Comparison of ENCODE assay signal across 9 cellular contexts in genomic region chr12:48542300-48542928, GRCh38. TPM values are rescaled to one million over a fixed set of nuclear protein-coding genes. Genes with fewer than 3 reads are reported as not detected.
DNase-seq lines count a peak whose midpoint lies in the region; ATAC-seq and TF ChIP-seq lines count a peak whose summit lies in the region.
"Had no signal": no experiment of that assay in that cellular context is flagged by ENCODE, and none has a peak within 500 bp of the region (broad histone marks: within the 10 kb centered on the region; RNA-seq: fewer than 3 reads in every experiment).

No MANE protein-coding gene starts in this region.

- CTCF ChIA-PET in CD8-positive, alpha-beta T cell (lab: Charles Lee) = interaction anchor here (0.9 to 6.6 kb wide), 10 partner anchors 9 to 254 kb away, joined by 3 to 91 read pairs (median 4); no protein-coding TSS in a partner anchor
- CTCF ChIA-PET in RWPE1 (lab: Yijun Ruan, JAX) = interaction anchor here (0.5 to 6.2 kb wide), 14 partner anchors 9 to 788 kb away, joined by 3 to 79 read pairs (median 3); partner anchors contain the start of gene ZNF641

- H3K27ac Mint-ChIP-seq in CD8-positive, alpha-beta T cell = no peak overlapping the region
- H3K27ac Mint-ChIP-seq: natural killer cell had no signal

- no peak overlapping the region for H3K27ac ChIP-seq in CD8-positive, alpha-beta T cell (ENCODE audit: low read depth, low read length)
- H3K27ac ChIP-seq in RWPE1 (no peak overlapping the region), lower lobe of right lung (no peak overlapping the region), coronary artery (no peak overlapping the region)

- no peaks in the 10 kb centered on the region for H3K4me1 ChIP-seq in CD8-positive, alpha-beta T cell (ENCODE audit: insufficient read depth, low read length)
- peaks cover 10% of the 10 kb centered on the region for H3K4me1 ChIP-seq in HAP-1
- H3K4me1 ChIP-seq in lower lobe of right lung = no peaks in the 10 kb centered on the region

- H3K9me3 ChIP-seq in CD8-positive, alpha-beta T cell (ENCODE audit: low read length) = no peaks in the 10 kb centered on the region
- H3K9me3 ChIP-seq in HAP-1 (no peaks in the 10 kb centered on the region), lower lobe of right lung (no peaks in the 10 kb centered on the region)

- no peaks in the 10 kb centered on the region for H3K27me3 Mint-ChIP-seq in CD8-positive, alpha-beta T cell (ENCODE audit: low read depth)

- peaks cover 3% of the 10 kb centered on the region for H3K4me1 Mint-ChIP-seq in CD8-positive, alpha-beta T cell (ENCODE audit: low read depth)
- H3K4me1 Mint-ChIP-seq: natural killer cell had no signal

- DNase-seq in CD8-positive, alpha-beta T cell = peak in 6 of 7 experiments; percentile 7 to 57 (median 40)
- peak; percentile 53 to 79 for DNase-seq in HAP-1 (ENCODE audit: low spot score in 2 of 2)
- DNase-seq in RWPE1 (ENCODE audit: low spot score) = peak; percentile 36
- DNase-seq in astrocyte of the spinal cord (ENCODE audit: low read depth, low spot score) = no peak
- peak; percentile 62 for DNase-seq in lower lobe of right lung
- DNase-seq in superior temporal gyrus (ENCODE audit: extremely low spot score) = peak; percentile 60
- DNase-seq in coronary artery (ENCODE audit: low spot score) = no peak
- DNase-seq: natural killer cell had no signal

- no peak overlapping the region for H3K4me3 Mint-ChIP-seq in CD8-positive, alpha-beta T cell
- H3K4me3 Mint-ChIP-seq: natural killer cell had no signal

- H3K36me3 ChIP-seq in CD8-positive, alpha-beta T cell (ENCODE audit: insufficient read depth, low read length) = no peaks in the 10 kb centered on the region
- no peaks in the 10 kb centered on the region for H3K36me3 ChIP-seq in HAP-1 (replicated peaks)
- H3K36me3 ChIP-seq in lower lobe of right lung = no peaks in the 10 kb centered on the region

- no peak for ATAC-seq in CD8-positive, alpha-beta T cell
- peak; percentile 65 to 68 for ATAC-seq in lower lobe of right lung
- no peak for ATAC-seq in GM21367 (IDR thresholded peaks at IDR 0.05; ENCODE audit: unreplicated experiment)

- no peaks in the 10 kb centered on the region for H3K27me3 ChIP-seq in CD8-positive, alpha-beta T cell (ENCODE audit: insufficient read depth, low read length)
- H3K27me3 ChIP-seq in HAP-1 (ENCODE audit: low read depth) = no peaks in the 10 kb centered on the region
- no peaks in the 10 kb centered on the region for H3K27me3 ChIP-seq in lower lobe of right lung (ENCODE audit: low read depth)

- intact Hi-C loops in CD8-positive, alpha-beta T cell (cut with DNase I, micrococcal nuclease) = loop anchor here (1.0 kb wide), 2 partner anchors 76 to 253 kb away; no protein-coding TSS in a partner anchor
- intact Hi-C loops in lower lobe of right lung (cut with DNase I) = loop anchor here (5.0 kb wide), 1 partner anchor 75 kb away; no protein-coding TSS in a partner anchor

- POLR2A ChIA-PET in CD8-positive, alpha-beta T cell (lab: Charles Lee) = no interaction called here
- POLR2A ChIA-PET in RWPE1 (lab: Yijun Ruan, JAX; ENCODE audit: low non-redundant PET) = no interaction called here

- H3K4me3 ChIP-seq in CD8-positive, alpha-beta T cell (ENCODE audit: low read depth, low read length) = no peak overlapping the region
- no peak overlapping the region for H3K4me3 ChIP-seq in HAP-1
- H3K4me3 ChIP-seq in astrocyte of the spinal cord (ENCODE audit: low read depth, low read length) = no peak overlapping the region
- H3K4me3 ChIP-seq in lower lobe of right lung = no peak overlapping the region
- no peak overlapping the region for H3K4me3 ChIP-seq in coronary artery

- no peaks in the 10 kb centered on the region for H3K36me3 Mint-ChIP-seq in CD8-positive, alpha-beta T cell
- H3K36me3 Mint-ChIP-seq: natural killer cell had no signal

- in situ Hi-C loops in HAP-1 (cut with MboI; ENCODE audit: low sequenced_read_pairs) = loop anchor here (5.0 to 10.0 kb wide), 2 partner anchors 75 to 252 kb away; no protein-coding TSS in a partner anchor
- in situ Hi-C loops in astrocyte of the spinal cord (cut with HindIII; ENCODE audit: low sequenced_read_pairs) = no loop called here

- no peaks in the 10 kb centered on the region for H3K9me3 Mint-ChIP-seq in CD8-positive, alpha-beta T cell
- H3K9me3 Mint-ChIP-seq: natural killer cell had no signal

- TF ChIP-seq CTCF in CD8-positive, alpha-beta T cell (IDR thresholded peaks at IDR 0.05) = peak; percentile 47
- peak; percentile 50 for TF ChIP-seq CTCF in RWPE1 (conservative IDR thresholded peaks at IDR 0.05; ENCODE audit: low read depth)
- TF ChIP-seq CTCF in astrocyte of the spinal cord (IDR thresholded peaks at IDR 0.05; ENCODE audit: low read depth, low read length) = peak; percentile 53
- peak; percentile 63 for TF ChIP-seq CTCF in lower lobe of right lung (IDR thresholded peaks at IDR 0.05)
- TF ChIP-seq CTCF in coronary artery (IDR thresholded peaks at IDR 0.05) = no peak

RNA-seq across cellular contexts. Expression of gene OR8S1, which starts 17.0 kb away (rescaled TPM):
- not detected for total RNA-seq in CD8-positive, alpha-beta T cell
- total RNA-seq in lower lobe of right lung = not detected
- total RNA-seq: natural killer cell had no signal

RNA-seq across cellular contexts. Expression of gene LALBA, which starts 27.4 kb away (rescaled TPM):
- not detected for total RNA-seq in CD8-positive, alpha-beta T cell
- not detected for total RNA-seq in lower lobe of right lung
- total RNA-seq: natural killer cell had no signal

Comparison
In these comparisons a context has a peak if more than half of its experiments do, and no peak if none do; other contexts are left out.
1. ATAC-seq: peak in lower lobe of right lung (2 of 2); none in CD8-positive, alpha-beta T cell (single experiment) and GM21367 (single experiment).
2. DNase-seq: peak in CD8-positive, alpha-beta T cell (6 of 7), HAP-1 (2 of 2), RWPE1 (single experiment), lower lobe of right lung (single experiment) and superior temporal gyrus (single experiment); none in astrocyte of the spinal cord (single experiment) and coronary artery (single experiment).